Comparison of ENCODE assay signal across 18 cellular contexts in genomic region chr12:88921890-88922532, GRCh38.
DNase-seq lines count a peak whose midpoint lies in the region; ATAC-seq and TF ChIP-seq lines count a peak whose summit lies in the region.
"Had no signal": no experiment of that assay in that cellular context is flagged by ENCODE, and none has a peak within 500 bp of the region (broad histone marks: within the 10 kb centered on the region; RNA-seq: fewer than 3 reads in every experiment).

No MANE protein-coding gene starts in this region.

- H3K4me2 ChIP-seq in GM23338 (peak overlapping the region; percentile 50; the same call in 1 of the 2 replicates), MM.1S (ENCODE audit: low read depth, low read length) (peak overlapping the region; percentile 28; the same call in 1 of the 2 replicates), neural progenitor cell (peak overlapping the region; percentile 55)

- peaks cover 19% of the 10 kb centered on the region for H3K4me1 ChIP-seq in GM23338 (ENCODE audit: insufficient read depth)
- H3K4me1 ChIP-seq in MM.1S (ENCODE audit: low read length) = peaks cover 12% of the 10 kb centered on the region
- peaks cover 0 to 38% (median 30%) of the 10 kb centered on the region in 4 donors for H3K4me1 ChIP-seq in esophagus muscularis mucosa
- H3K4me1 ChIP-seq in neural progenitor cell = peaks cover 52% of the 10 kb centered on the region
- H3K4me1 ChIP-seq: HAP-1 had no signal

- no peak overlapping the region for H3K4me3 ChIP-seq in GM23338
- no peak overlapping the region for H3K4me3 ChIP-seq in MM.1S (ENCODE audit: low read length)
- no peak overlapping the region for H3K4me3 ChIP-seq in esophagus muscularis mucosa
- peak overlapping the region; percentile 4 for H3K4me3 ChIP-seq in neural progenitor cell
- H3K4me3 ChIP-seq: HAP-1, SJSA1 had no signal

- TF ChIP-seq POLR2A in esophagus muscularis mucosa (IDR thresholded peaks at IDR 0.05; ENCODE audit: low read depth) = no peak

- H3K9me2 ChIP-seq in GM23338 (ENCODE audit: insufficient read depth) = no peaks in the 10 kb centered on the region
- H3K9me2 ChIP-seq in MM.1S (replicated peaks; ENCODE audit: insufficient read depth, low read length) = no peaks in the 10 kb centered on the region

- no peak overlapping the region for H3K27ac Mint-ChIP-seq in GM23338
- no peak overlapping the region for H3K27ac Mint-ChIP-seq in neural progenitor cell
- H3K27ac Mint-ChIP-seq: B cell had no signal

- 0 out of 3 replicates have a peak, but pooled peaks cover 2% of the 10 kb centered on the region for H3K9me3 Mint-ChIP-seq in GM23338
- H3K9me3 Mint-ChIP-seq in neural progenitor cell = peaks cover 10% of the 10 kb centered on the region

- DNase-seq in GM23338 (ENCODE audit: low spot score) (no peak), MM.1S (peak; percentile 17), esophagus muscularis mucosa (ENCODE audit: extremely low spot score) (no peak), neural progenitor cell (ENCODE audit: low spot score) (no peak), AG20443 (ENCODE audit: low spot score) (no peak), KG1 (lab: John Stamatoyannopoulos, UW) (no peak), left ventricle myocardium superior (no peak)
- DNase-seq: NCI-H1092 treated with DMSO at 0.1 percent for 48 hours, NCI-H1436 treated with DMSO at 0.1 percent for 48 hours, NCI-H1930, NCI-H524, NCI-H82 had no signal

- TF ChIP-seq CTCF in GM23338 (conservative IDR thresholded peaks at IDR 0.05; ENCODE audit: low read depth in 2 of 2) = no peak
- TF ChIP-seq CTCF in MM.1S (IDR thresholded peaks at IDR 0.05; ENCODE audit: low read length) = no peak
- TF ChIP-seq CTCF in esophagus muscularis mucosa (IDR thresholded peaks at IDR 0.05) = no peak
- TF ChIP-seq CTCF in neural progenitor cell (IDR thresholded peaks at IDR 0.05) = no peak

- H3K9me3 ChIP-seq in MM.1S (replicated peaks; ENCODE audit: insufficient read depth, low read length) (no peaks in the 10 kb centered on the region), esophagus muscularis mucosa (no peaks in the 10 kb centered on the region), neural progenitor cell (ENCODE audit: low read depth) (no peaks in the 10 kb centered on the region)
- H3K9me3 ChIP-seq: HAP-1, SJSA1 had no signal

- H3K27ac ChIP-seq in GM23338 (ENCODE audit: low read depth) (no peak overlapping the region), MM.1S (ENCODE audit: low read length) (peak overlapping the region; percentile 14; the same call in 1 of the 2 replicates), esophagus muscularis mucosa (replicated peaks in 1 of 4) (peak overlapping the region in 3 of 4 donors; percentile 9 to 44 (median 36)), neural progenitor cell (peak overlapping the region; percentile 41)
- H3K27ac ChIP-seq: SJSA1 had no signal

- no peaks in the 10 kb centered on the region for H3K79me2 ChIP-seq in GM23338 (replicated peaks; ENCODE audit: insufficient read depth)
- H3K79me2 ChIP-seq in MM.1S (ENCODE audit: low read length) = no peaks in the 10 kb centered on the region
- H3K79me2 ChIP-seq in neural progenitor cell (ENCODE audit: low read depth) = no peaks in the 10 kb centered on the region

- H3F3A ChIP-seq in GM23338 (replicated peaks; ENCODE audit: low read depth) (no peaks in the 10 kb centered on the region), MM.1S (ENCODE audit: insufficient read depth, low read length) (no peaks in the 10 kb centered on the region), neural progenitor cell (ENCODE audit: low read depth) (peaks cover 11% of the 10 kb centered on the region)

- no peaks in the 10 kb centered on the region for H3K36me3 ChIP-seq in GM23338 (ENCODE audit: insufficient read depth)
- H3K36me3 ChIP-seq in MM.1S (replicated peaks; ENCODE audit: insufficient read depth, low read length) = no peaks in the 10 kb centered on the region
- H3K36me3 ChIP-seq in esophagus muscularis mucosa = no peaks in the 10 kb centered on the region
- no peaks in the 10 kb centered on the region for H3K36me3 ChIP-seq in neural progenitor cell
- H3K36me3 ChIP-seq: HAP-1, SJSA1 had no signal

- H2AFZ ChIP-seq in GM23338 = peak overlapping the region; percentile 30; the same call in 1 of the 2 replicates
- H2AFZ ChIP-seq in MM.1S (ENCODE audit: low read length) = no peak overlapping the region
- no peak overlapping the region for H2AFZ ChIP-seq in neural progenitor cell (replicated peaks)

- H3K4me3 Mint-ChIP-seq in GM23338 = no peak overlapping the region
- H3K4me3 Mint-ChIP-seq in neural progenitor cell = no peak overlapping the region
- H3K4me3 Mint-ChIP-seq: B cell, CD14-positive monocyte had no signal

- intact Hi-C loops in esophagus muscularis mucosa (cut with DNase I) (no loop called here), left ventricle myocardium superior (cut with micrococcal nuclease) (no loop called here)

- ATAC-seq in GM23338 = peak; percentile 81
- ATAC-seq in HG03139 (IDR thresholded peaks at IDR 0.05; ENCODE audit: unreplicated experiment) = no peak
- ATAC-seq in left ventricle myocardium superior = no peak
- ATAC-seq: Right ventricle myocardium inferior had no signal

- H3K36me3 Mint-ChIP-seq in GM23338 (ENCODE audit: low read depth) (no peaks in the 10 kb centered on the region), neural progenitor cell (no peaks in the 10 kb centered on the region)
- H3K36me3 Mint-ChIP-seq: CD14-positive monocyte had no signal

- H3K27me3 ChIP-seq in GM23338 (ENCODE audit: insufficient read depth) (no peaks in the 10 kb centered on the region), MM.1S (replicated peaks; ENCODE audit: insufficient read depth, low read length) (no peaks in the 10 kb centered on the region; the same call in 1 of the 2 replicates), esophagus muscularis mucosa (no peaks in the 10 kb centered on the region), neural progenitor cell (no peaks in the 10 kb centered on the region)
- H3K27me3 ChIP-seq: SJSA1 had no signal

- WGBS in esophagus muscularis mucosa = 66% methylated on average over 3 of the region's 3 CpGs

- H3K27me3 Mint-ChIP-seq in GM23338 (ENCODE audit: insufficient read depth, low read depth, poor library complexity) (peaks cover 2% of the 10 kb centered on the region), neural progenitor cell (ENCODE audit: insufficient read depth, low read depth) (peaks cover 5% of the 10 kb centered on the region)
- H3K27me3 Mint-ChIP-seq: B cell had no signal

- TF ChIP-seq EP300 in esophagus muscularis mucosa (IDR thresholded peaks at IDR 0.05) = no peak

- peaks cover 28% of the 10 kb centered on the region for H3K4me1 Mint-ChIP-seq in GM23338
- peaks cover 11% of the 10 kb centered on the region for H3K4me1 Mint-ChIP-seq in neural progenitor cell
- H3K4me1 Mint-ChIP-seq: B cell, CD14-positive monocyte had no signal

- H4K20me1 ChIP-seq in GM23338 (replicated peaks; ENCODE audit: insufficient read depth) (no peaks in the 10 kb centered on the region), MM.1S (ENCODE audit: insufficient read depth, low read length) (no peaks in the 10 kb centered on the region), neural progenitor cell (ENCODE audit: low read depth) (no peaks in the 10 kb centered on the region)

- H3K9ac ChIP-seq in MM.1S (ENCODE audit: low read length) = no peak overlapping the region
- no peak overlapping the region for H3K9ac ChIP-seq in neural progenitor cell

TF ChIP-seq in GM23338, 12 proteins besides CTCF, POLR2A, EP300 and RAD21 (continues in another document):
- TF ChIP-seq EZH2phosphoT487 (IDR thresholded peaks at IDR 0.05; ENCODE audit: unreplicated experiment) (no peak), NANOG (IDR thresholded peaks at IDR 0.05; ENCODE audit: borderline replicate concordance) (no peak), JUNB (IDR thresholded peaks at IDR 0.05; ENCODE audit: unreplicated experiment) (no peak), ZNF114 (CRISPR knock-in tag; IDR thresholded peaks at IDR 0.05) (no peak), ZNF331 (CRISPR knock-in tag; IDR thresholded peaks at IDR 0.05; ENCODE audit: low read depth) (no peak), ETS1 (IDR thresholded peaks at IDR 0.05) (no peak), POLR2AphosphoS5 (IDR thresholded peaks at IDR 0.05; ENCODE audit: low read depth) (no peak), STAT1 (IDR thresholded peaks at IDR 0.05; ENCODE audit: unreplicated experiment) (no peak), EZH2 (IDR thresholded peaks at IDR 0.05; ENCODE audit: low read depth, unreplicated experiment) (no peak), REST (IDR thresholded peaks at IDR 0.05; ENCODE audit: unreplicated experiment) (no peak)
